Comparison of ENCODE assay signal across 1 cellular context in the genomic region with DNA sequence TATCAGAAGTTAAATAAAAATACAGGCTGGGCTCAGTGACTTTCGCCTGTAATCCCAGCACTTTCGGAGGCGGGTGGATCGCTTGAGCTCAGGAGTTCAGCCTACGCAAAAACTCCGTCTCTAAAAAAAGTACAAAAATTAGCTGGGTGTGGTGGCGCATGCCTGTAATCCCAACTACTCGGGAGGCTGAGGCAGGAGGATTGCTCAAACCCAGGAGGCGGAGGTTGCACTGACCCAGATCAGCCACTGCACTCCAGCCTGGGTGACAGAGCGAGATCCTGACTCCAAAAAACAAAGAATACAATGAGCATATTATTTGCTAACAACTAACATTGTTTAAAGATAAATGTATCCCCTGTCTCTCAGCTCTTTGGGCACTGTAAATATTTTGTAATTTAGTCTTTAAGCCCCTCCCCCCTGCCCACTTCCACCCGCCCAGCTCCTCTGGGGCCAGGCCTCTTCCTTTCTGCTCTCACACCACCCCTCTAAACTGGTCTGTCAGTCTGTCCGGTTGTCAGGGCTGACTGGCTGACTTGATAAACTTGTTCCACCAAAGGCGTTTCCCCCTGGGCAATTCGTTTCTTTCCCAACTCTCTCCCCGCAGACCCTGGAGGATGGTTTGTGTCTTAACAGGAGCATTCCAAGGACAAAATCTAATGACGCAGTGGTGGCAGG.
TF ChIP-seq lines count a peak whose summit lies in the region.

No MANE protein-coding gene starts in this region.

TF ChIP-seq in WTC11, 78 proteins besides CTCF, POLR2A, EP300 and RAD21 (continued from another document):
- TF ChIP-seq, protein P1, sequence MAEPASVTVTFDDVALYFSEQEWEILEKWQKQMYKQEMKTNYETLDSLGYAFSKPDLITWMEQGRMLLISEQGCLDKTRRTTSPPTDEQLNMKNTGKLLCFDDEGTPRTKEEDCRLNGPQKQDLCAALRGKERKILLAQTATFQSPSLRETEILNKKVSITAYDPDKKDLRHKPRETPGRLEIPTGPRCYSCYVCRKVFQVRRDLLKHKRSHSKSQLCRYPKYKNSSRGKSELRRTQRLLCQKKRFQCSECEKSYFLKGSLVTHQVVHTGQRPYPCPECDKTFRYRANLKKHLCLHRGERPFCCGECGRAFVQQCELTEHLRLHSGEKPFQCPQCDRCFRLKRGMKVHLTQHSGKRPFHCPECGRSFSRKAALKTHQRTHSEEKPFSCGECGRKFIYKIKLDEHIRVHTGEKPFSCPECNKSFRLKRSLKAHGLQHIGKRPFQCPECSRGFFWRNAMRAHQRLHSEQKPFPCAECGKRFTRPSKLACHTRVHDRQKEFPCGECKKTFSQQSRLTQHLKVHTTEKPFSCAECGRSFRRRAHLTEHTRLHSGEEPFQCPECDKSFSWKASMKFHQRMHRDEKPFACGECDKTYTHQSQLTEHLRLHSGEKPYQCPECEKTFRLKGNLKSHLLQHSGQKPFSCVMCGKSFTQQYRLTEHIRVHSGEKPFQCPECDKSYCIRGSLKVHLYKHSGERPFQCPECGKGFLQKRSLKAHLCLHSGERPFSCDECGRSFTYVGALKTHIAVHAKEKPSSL (CRISPR knock-in tag; conservative IDR thresholded peaks at IDR 0.05) = no peak
- TF ChIP-seq NR3C1 (CRISPR knock-in tag; conservative IDR thresholded peaks at IDR 0.05; ENCODE audit: low read depth) = no peak
